In the genomic region with DNA sequence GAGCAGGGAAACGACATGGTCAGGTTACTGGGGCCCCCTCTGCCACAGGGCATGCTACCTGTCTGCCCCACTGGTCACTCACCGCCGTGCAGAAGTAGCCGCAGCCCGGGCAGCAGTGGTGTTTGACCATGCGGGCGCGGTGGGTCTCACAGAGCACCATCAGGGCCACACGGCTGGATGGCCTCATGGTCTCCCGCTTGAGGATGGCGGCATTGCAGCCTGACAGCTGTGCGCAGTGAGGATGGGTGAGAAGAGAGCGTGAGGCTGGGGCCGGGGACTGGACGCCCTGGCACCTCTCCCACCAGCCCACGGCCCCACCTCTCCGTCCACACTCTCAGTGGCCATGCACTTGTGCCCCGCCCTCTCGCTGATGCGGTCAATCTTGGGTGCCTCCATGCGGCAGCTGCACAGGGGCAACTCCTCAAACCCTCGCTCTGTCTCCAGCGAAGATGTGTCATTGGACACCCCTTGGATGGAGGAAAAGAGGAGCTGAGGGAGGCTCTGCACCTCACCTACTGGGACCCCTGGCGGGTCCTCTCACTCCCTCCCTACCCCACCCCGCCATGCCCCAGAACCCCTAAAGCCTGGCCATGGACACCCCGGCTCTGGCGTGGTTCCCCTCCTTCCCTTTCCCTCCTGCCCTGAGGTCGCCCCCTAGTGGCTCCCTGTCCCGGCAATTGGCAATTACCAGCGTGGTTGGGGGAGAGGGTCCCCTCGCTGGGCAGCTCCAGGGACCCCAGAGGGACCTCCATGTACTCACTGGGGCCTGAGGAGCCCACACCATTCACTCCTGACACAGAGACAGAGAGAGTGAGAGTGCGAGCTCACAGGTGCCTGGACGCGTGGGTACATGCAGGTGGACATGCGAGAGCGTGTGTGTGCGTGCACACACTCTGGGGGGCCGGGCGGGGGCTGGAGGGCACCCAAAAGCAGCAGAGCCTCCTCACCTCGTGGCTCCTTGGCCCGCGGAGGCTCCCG, we compare ENCODE assay signal across 8 cellular contexts. TPM values are rescaled to one million over a fixed set of nuclear protein-coding genes. Genes with fewer than 3 reads are reported as not detected.
DNase-seq lines count a peak whose midpoint lies in the region; TF ChIP-seq lines count a peak whose summit lies in the region.

No MANE protein-coding gene starts in this region.

- TF ChIP-seq CTCF in foreskin fibroblast (IDR thresholded peaks at IDR 0.05; ENCODE audit: low read depth, low read length) = peak; percentile 74

- no peak overlapping the region for H3K4me3 ChIP-seq in foreskin fibroblast (ENCODE audit: low read depth in 1 of 2, low read length in 2 of 2)

- DNase-seq in AG08395 (ENCODE audit: low spot score) (peak; percentile 47), HT-29 (ENCODE audit: low spot score) (peak; percentile 25), activated T-cell treated with anti-CD3 and anti-CD28 coated beads for 24 hours (ENCODE audit: low read depth) (peak; percentile 32), foreskin fibroblast (peak in 1 of 2 donors; percentile 49), NCI-H524 treated with DMSO at 0.1 percent for 48 hours (lab: John Stamatoyannopoulos, UW) (no peak), H4 (ENCODE audit: low spot score) (no peak), DMS79 (lab: John Stamatoyannopoulos, UW) (no peak)
- peak in 2 of 3 donors; percentile 43 to 44 for DNase-seq in stimulated activated CD4-positive, alpha-beta T cell treated with anti-CD3 and anti-CD28 coated beads, Interleukin-12 subunit alpha, Interleukin-12 subunit beta, amount 100 ng/mL, for 48 hours (ENCODE audit: low read depth in 2 of 3, low spot score in 1 of 3)

RNA-seq across cellular contexts. Expression of a gene that starts 8.9 kb away (rescaled TPM):
- 85.9 and 98.5 TPM in 2 replicates for total RNA-seq in HT-29 (2014; rRNA removed; shearing (Covaris generic))
- 44.6 and 49.6 TPM in 2 replicates for total RNA-seq in H4 (2014; rRNA removed; shearing (Covaris generic))

RNA-seq across cellular contexts. Expression of a gene that starts 9.8 kb away (rescaled TPM):
- total RNA-seq in HT-29 (2014; rRNA removed; shearing (Covaris generic)) = 101 and 124 TPM in 2 replicates
- not detected in 2 replicates for total RNA-seq in H4 (2014; rRNA removed; shearing (Covaris generic))

RNA-seq across cellular contexts. Expression of a gene that starts 13.3 kb away (rescaled TPM):
- total RNA-seq in HT-29 (2014; rRNA removed; shearing (Covaris generic)) = 12.6 and 13.6 TPM in 2 replicates
- 0.62 and 0.70 TPM in 2 replicates for total RNA-seq in H4 (2014; rRNA removed; shearing (Covaris generic))

RNA-seq across cellular contexts. Expression of a gene that starts 25.9 kb away (rescaled TPM):
- total RNA-seq in HT-29 (2014; rRNA removed; shearing (Covaris generic)) = 82.3 and 87.1 TPM in 2 replicates
- 91.5 and 101 TPM in 2 replicates for total RNA-seq in H4 (2014; rRNA removed; shearing (Covaris generic))

RNA-seq across cellular contexts. Expression of a gene that starts 38.9 kb away (rescaled TPM):
- total RNA-seq in HT-29 (2014; rRNA removed; shearing (Covaris generic)) = 0.28 and 0.91 TPM in 2 replicates
- 0.75 TPM in 1 of 2 replicates, not detected in the other for total RNA-seq in H4 (2014; rRNA removed; shearing (Covaris generic))

Comparison
In these comparisons a context has a peak if more than half of its experiments do, and no peak if none do; other contexts are left out.
1. DNase-seq: peak in AG08395 (single experiment), HT-29 (single experiment), activated T-cell treated with anti-CD3 and anti-CD28 coated beads for 24 hours (single experiment) and stimulated activated CD4-positive, alpha-beta T cell treated with anti-CD3 and anti-CD28 coated beads, Interleukin-12 subunit alpha, Interleukin-12 subunit beta, amount 100 ng/mL, for 48 hours (2 of 3); none in NCI-H524 treated with DMSO at 0.1 percent for 48 hours (single experiment), H4 (single experiment) and DMS79 (single experiment).
2. RNA of a gene that starts 9.8 kb away (total RNA-seq): 101 to 124 TPM in HT-29; not detected in H4; every median in the first group is over 100 times any median in the second.